In genomic region chr6:56710967-56711366, GRCh38 we compare ENCODE assay signal across 16 cellular contexts.
"Had no signal": no experiment of that assay in that cellular context is flagged by ENCODE, and none has a peak within 500 bp of the region (broad histone marks: within the 10 kb centered on the region; RNA-seq: fewer than 3 reads in every experiment).

No MANE protein-coding gene starts in this region.

- H3K27me3 ChIP-seq: pancreas, uterus had no signal

- H3K27ac ChIP-seq: pancreas, skin epidermis, uterus had no signal

- H3K36me3 Mint-ChIP-seq: activated naive CD8-positive, alpha-beta T cell treated with anti-CD3 and anti-CD28 coated beads, Interleukin-2, amount 10 ng/mL, durations not matched to agents 7 days and 5 days had no signal

- H3K9me3 ChIP-seq: pancreas, uterus had no signal

- H3K4me3 ChIP-seq: pancreas, skin epidermis, uterus had no signal

- H3K4me3 Mint-ChIP-seq: activated CD4-positive, alpha-beta T cell treated with anti-CD3 and anti-CD28 coated beads for 36 hours; activated CD8-positive, alpha-beta T cell treated with anti-CD3 and anti-CD28 coated beads for 36 hours; activated naive CD8-positive, alpha-beta T cell treated with anti-CD3 and anti-CD28 coated beads, Interleukin-2, amount 10 ng/mL, durations not matched to agents 7 days and 5 days; dendritic cell treated with granulocyte-macrophage colony-stimulating factor and Interleukin-4, amounts not matched to agents 40 ng/mL and 50 ng/mL, for 4 days; effector memory CD8-positive, alpha-beta T cell; nephron progenitor cell; stimulated activated naive CD8-positive, alpha-beta T cell treated with anti-CD3 and anti-CD28 coated beads, Interleukin-15, amount 100 ng/mL, for 72 hours had no signal

- DNase-seq: activated CD4-positive, alpha-beta T cell treated with anti-CD3 and anti-CD28 coated beads for 36 hours; activated CD8-positive, alpha-beta memory T cell treated with anti-CD3 and anti-CD28 coated beads, Interleukin-2, amount 50 U/mL, for 48 hours; activated CD8-positive, alpha-beta T cell treated with anti-CD3 and anti-CD28 coated beads for 36 hours; activated naive CD8-positive, alpha-beta T cell treated with anti-CD3 and anti-CD28 coated beads, Interleukin-2, amount 10 ng/mL, durations not matched to agents 7 days and 5 days; central memory CD4-positive, alpha-beta T cell; effector memory CD8-positive, alpha-beta T cell; erythroblast; nephron progenitor cell; pancreas; retina; stimulated activated CD4-positive, alpha-beta T cell treated with anti-CD3 and anti-CD28 coated beads, Interleukin-4, amount 100 ng/mL, for 4 hours; stimulated activated naive CD8-positive, alpha-beta T cell treated with anti-CD3 and anti-CD28 coated beads, Interleukin-15, amount 100 ng/mL, for 72 hours; T-helper 9 cell; uterus had no signal

- H3K4me1 Mint-ChIP-seq: activated CD4-positive, alpha-beta T cell treated with anti-CD3 and anti-CD28 coated beads for 36 hours; activated naive CD8-positive, alpha-beta T cell treated with anti-CD3 and anti-CD28 coated beads, Interleukin-2, amount 10 ng/mL, durations not matched to agents 7 days and 5 days; stimulated activated naive CD8-positive, alpha-beta T cell treated with anti-CD3 and anti-CD28 coated beads, Interleukin-15, amount 100 ng/mL, for 72 hours had no signal

- H3K27me3 Mint-ChIP-seq: dendritic cell treated with granulocyte-macrophage colony-stimulating factor and Interleukin-4, amounts not matched to agents 40 ng/mL and 50 ng/mL, for 4 days; effector memory CD8-positive, alpha-beta T cell had no signal

- H3K4me1 ChIP-seq: pancreas, uterus had no signal

- H3K27ac Mint-ChIP-seq: activated CD4-positive, alpha-beta T cell treated with anti-CD3 and anti-CD28 coated beads for 36 hours; activated CD8-positive, alpha-beta T cell treated with anti-CD3 and anti-CD28 coated beads for 36 hours; activated naive CD8-positive, alpha-beta T cell treated with anti-CD3 and anti-CD28 coated beads, Interleukin-2, amount 10 ng/mL, durations not matched to agents 7 days and 5 days; dendritic cell treated with granulocyte-macrophage colony-stimulating factor and Interleukin-4, amounts not matched to agents 40 ng/mL and 50 ng/mL, for 4 days; effector memory CD8-positive, alpha-beta T cell; nephron progenitor cell; stimulated activated naive CD8-positive, alpha-beta T cell treated with anti-CD3 and anti-CD28 coated beads, Interleukin-15, amount 100 ng/mL, for 72 hours had no signal

- H3K36me3 ChIP-seq: pancreas, uterus had no signal

- H3K9me3 Mint-ChIP-seq: activated CD8-positive, alpha-beta T cell treated with anti-CD3 and anti-CD28 coated beads for 36 hours; activated naive CD8-positive, alpha-beta T cell treated with anti-CD3 and anti-CD28 coated beads, Interleukin-2, amount 10 ng/mL, durations not matched to agents 7 days and 5 days; dendritic cell treated with granulocyte-macrophage colony-stimulating factor and Interleukin-4, amounts not matched to agents 40 ng/mL and 50 ng/mL, for 4 days; nephron progenitor cell; stimulated activated naive CD8-positive, alpha-beta T cell treated with anti-CD3 and anti-CD28 coated beads, Interleukin-15, amount 100 ng/mL, for 72 hours had no signal
